ENCODE assay signal across 32 cellular contexts in the genomic region with DNA sequence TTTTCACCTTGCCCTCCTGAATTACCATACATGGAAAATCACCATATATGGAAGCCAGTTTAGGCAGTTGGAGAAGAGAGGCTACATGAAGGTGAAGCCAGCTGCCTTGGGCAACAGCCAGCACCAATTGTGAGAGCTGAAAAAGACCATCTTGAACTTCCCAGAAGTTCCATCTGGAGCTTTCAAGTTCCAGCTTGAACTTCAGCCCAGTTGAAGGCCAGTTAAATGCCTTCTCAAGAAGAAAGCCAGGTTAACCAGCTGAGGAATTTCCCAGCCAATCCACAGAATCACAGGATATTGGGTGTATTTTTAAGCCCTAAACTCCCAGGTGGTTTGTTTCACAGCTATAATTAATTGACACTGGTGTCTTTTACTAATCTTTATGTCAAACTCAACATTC.
"Had no signal": no experiment of that assay in that cellular context is flagged by ENCODE, and none has a peak within 500 bp of the region (broad histone marks: within the 10 kb centered on the region; RNA-seq: fewer than 3 reads in every experiment).

No MANE protein-coding gene starts in this region.

- H3K4me1 ChIP-seq: adrenal gland, gastroesophageal sphincter had no signal

- H3K27me3 ChIP-seq: adrenal gland, dorsolateral prefrontal cortex, gastroesophageal sphincter had no signal

- H3K9me3 Mint-ChIP-seq: activated CD4-positive, alpha-beta T cell treated with anti-CD3 and anti-CD28 coated beads, Interleukin-2, amount 10 ng/mL, durations not matched to agents 24 days and 14 days; brain; dendritic cell treated with granulocyte-macrophage colony-stimulating factor and Interleukin-4, amounts not matched to agents 40 ng/mL and 50 ng/mL, for 4 days; endodermal cell had no signal

- H3K27ac ChIP-seq: adrenal gland, coronary artery, dorsolateral prefrontal cortex, gastroesophageal sphincter had no signal

- H3K4me3 ChIP-seq: adrenal gland, coronary artery, dorsolateral prefrontal cortex, gastroesophageal sphincter had no signal

- DNase-seq: activated CD4-positive, alpha-beta memory T cell treated with anti-CD3 and anti-CD28 coated beads for 36 hours; activated CD4-positive, alpha-beta T cell treated with anti-CD3 and anti-CD28 coated beads for 36 hours; activated CD4-positive, alpha-beta T cell treated with anti-CD3 and anti-CD28 coated beads, Interleukin-2, amount 10 ng/mL, durations not matched to agents 24 days and 14 days; activated CD4-positive, CD25-positive, alpha-beta regulatory T cell; activated CD4-positive, CD25-positive, alpha-beta regulatory T cell treated with anti-CD3 and anti-CD28 coated beads, Interleukin-2, amount 50 U/mL, for 72 hours; activated CD8-positive, alpha-beta memory T cell treated with anti-CD3 and anti-CD28 coated beads, Interleukin-2, amount 10 ng/mL, durations not matched to agents 7 days and 5 days; activated CD8-positive, alpha-beta memory T cell treated with anti-CD3 and anti-CD28 coated beads, Interleukin-2, amount 50 U/mL, for 4 hours; activated CD8-positive, alpha-beta T cell treated with anti-CD3 and anti-CD28 coated beads, Interleukin-2, amount 10 ng/mL, durations not matched to agents 7 days and 5 days; activated effector memory CD4-positive, alpha-beta T cell treated with anti-CD3 and anti-CD28 coated beads, Interleukin-2, amount 50 U/mL, for 16 hours; activated naive CD4-positive, alpha-beta T cell treated with anti-CD3 and anti-CD28 coated beads for 36 hours; activated naive CD8-positive, alpha-beta T cell treated with anti-CD3 and anti-CD28 coated beads for 36 hours; activated naive CD8-positive, alpha-beta T cell treated with anti-CD3 and anti-CD28 coated beads, Interleukin-2, amount 50 U/mL, for 24 hours; activated T-cell treated with anti-CD3 and anti-CD28 coated beads, Interleukin-2, amount 50 U/mL, for 1 hour; activated T-cell treated with anti-CD3 and anti-CD28 coated beads, Interleukin-2, amount 50 U/mL, for 48 hours; adrenal gland; amygdala; aorta; dorsolateral prefrontal cortex; effector memory CD4-positive, alpha-beta T cell; endodermal cell; foreskin melanocyte; T-helper 2 cell had no signal

- H3K36me3 ChIP-seq: adrenal gland, gastroesophageal sphincter had no signal

- H3K36me3 Mint-ChIP-seq: activated CD4-positive, alpha-beta memory T cell treated with anti-CD3 and anti-CD28 coated beads for 36 hours; activated CD8-positive, alpha-beta memory T cell treated with anti-CD3 and anti-CD28 coated beads, Interleukin-2, amount 10 ng/mL, durations not matched to agents 7 days and 5 days; activated naive CD4-positive, alpha-beta T cell treated with anti-CD3 and anti-CD28 coated beads, Interleukin-2, amount 50 U/mL, for 24 hours; activated naive CD8-positive, alpha-beta T cell treated with anti-CD3 and anti-CD28 coated beads for 36 hours; brain had no signal

- H3K4me1 Mint-ChIP-seq: activated CD4-positive, alpha-beta T cell treated with anti-CD3 and anti-CD28 coated beads for 36 hours; activated CD4-positive, alpha-beta T cell treated with anti-CD3 and anti-CD28 coated beads, Interleukin-2, amount 10 ng/mL, durations not matched to agents 24 days and 14 days; activated CD8-positive, alpha-beta memory T cell treated with anti-CD3 and anti-CD28 coated beads, Interleukin-2, amount 10 ng/mL, durations not matched to agents 7 days and 5 days; activated naive CD4-positive, alpha-beta T cell treated with anti-CD3 and anti-CD28 coated beads, Interleukin-2, amount 50 U/mL, for 24 hours; activated naive CD8-positive, alpha-beta T cell treated with anti-CD3 and anti-CD28 coated beads for 36 hours; activated naive CD8-positive, alpha-beta T cell treated with anti-CD3 and anti-CD28 coated beads, Interleukin-2, amount 50 U/mL, for 24 hours; brain; central memory CD8-positive, alpha-beta T cell; endodermal cell had no signal

- H3K4me3 Mint-ChIP-seq: activated CD4-positive, alpha-beta memory T cell treated with anti-CD3 and anti-CD28 coated beads for 36 hours; activated CD4-positive, alpha-beta T cell treated with anti-CD3 and anti-CD28 coated beads for 36 hours; activated CD4-positive, alpha-beta T cell treated with anti-CD3 and anti-CD28 coated beads, Interleukin-2, amount 10 ng/mL, durations not matched to agents 24 days and 14 days; activated CD8-positive, alpha-beta memory T cell treated with anti-CD3 and anti-CD28 coated beads, Interleukin-2, amount 10 ng/mL, durations not matched to agents 7 days and 5 days; activated CD8-positive, alpha-beta T cell treated with anti-CD3 and anti-CD28 coated beads, Interleukin-2, amount 10 ng/mL, durations not matched to agents 7 days and 5 days; activated naive CD4-positive, alpha-beta T cell treated with anti-CD3 and anti-CD28 coated beads for 36 hours; activated naive CD4-positive, alpha-beta T cell treated with anti-CD3 and anti-CD28 coated beads, Interleukin-2, amount 50 U/mL, for 24 hours; activated naive CD8-positive, alpha-beta T cell treated with anti-CD3 and anti-CD28 coated beads for 36 hours; activated naive CD8-positive, alpha-beta T cell treated with anti-CD3 and anti-CD28 coated beads, Interleukin-2, amount 50 U/mL, for 24 hours; activated T-helper 1 cell treated with anti-CD3 and anti-CD28 coated beads, Interleukin-12 subunit alpha, Interleukin-12 subunit beta, Interleukin-2, Interleukin-4 antibody, amounts not matched to agents 30 ng/mL and 10 ng/mL and 1 ng/mL, durations not matched to agents 14 hours and 24 hours and 36 hours; brain; central memory CD8-positive, alpha-beta T cell; dendritic cell treated with granulocyte-macrophage colony-stimulating factor and Interleukin-4, amounts not matched to agents 40 ng/mL and 50 ng/mL, for 4 days; endodermal cell had no signal

- H3K9me3 ChIP-seq: adrenal gland, gastroesophageal sphincter had no signal

- H3K27me3 Mint-ChIP-seq: activated CD4-positive, alpha-beta memory T cell treated with anti-CD3 and anti-CD28 coated beads for 36 hours; activated CD4-positive, alpha-beta T cell treated with anti-CD3 and anti-CD28 coated beads for 36 hours; activated CD4-positive, alpha-beta T cell treated with anti-CD3 and anti-CD28 coated beads, Interleukin-2, amount 10 ng/mL, durations not matched to agents 24 days and 14 days; activated CD8-positive, alpha-beta memory T cell treated with anti-CD3 and anti-CD28 coated beads, Interleukin-2, amount 10 ng/mL, durations not matched to agents 7 days and 5 days; activated naive CD8-positive, alpha-beta T cell treated with anti-CD3 and anti-CD28 coated beads for 36 hours; activated naive CD8-positive, alpha-beta T cell treated with anti-CD3 and anti-CD28 coated beads, Interleukin-2, amount 50 U/mL, for 24 hours; central memory CD8-positive, alpha-beta T cell; dendritic cell treated with granulocyte-macrophage colony-stimulating factor and Interleukin-4, amounts not matched to agents 40 ng/mL and 50 ng/mL, for 4 days had no signal

- H3K27ac Mint-ChIP-seq: activated CD4-positive, alpha-beta memory T cell treated with anti-CD3 and anti-CD28 coated beads for 36 hours; activated CD4-positive, alpha-beta T cell treated with anti-CD3 and anti-CD28 coated beads for 36 hours; activated CD4-positive, alpha-beta T cell treated with anti-CD3 and anti-CD28 coated beads, Interleukin-2, amount 10 ng/mL, durations not matched to agents 24 days and 14 days; activated CD8-positive, alpha-beta memory T cell treated with anti-CD3 and anti-CD28 coated beads, Interleukin-2, amount 10 ng/mL, durations not matched to agents 7 days and 5 days; activated CD8-positive, alpha-beta T cell treated with anti-CD3 and anti-CD28 coated beads, Interleukin-2, amount 10 ng/mL, durations not matched to agents 7 days and 5 days; activated naive CD4-positive, alpha-beta T cell treated with anti-CD3 and anti-CD28 coated beads for 36 hours; activated naive CD4-positive, alpha-beta T cell treated with anti-CD3 and anti-CD28 coated beads, Interleukin-2, amount 50 U/mL, for 24 hours; activated naive CD8-positive, alpha-beta T cell treated with anti-CD3 and anti-CD28 coated beads for 36 hours; activated naive CD8-positive, alpha-beta T cell treated with anti-CD3 and anti-CD28 coated beads, Interleukin-2, amount 50 U/mL, for 24 hours; activated T-helper 1 cell treated with anti-CD3 and anti-CD28 coated beads, Interleukin-12 subunit alpha, Interleukin-12 subunit beta, Interleukin-2, Interleukin-4 antibody, amounts not matched to agents 30 ng/mL and 10 ng/mL and 1 ng/mL, durations not matched to agents 14 hours and 24 hours and 36 hours; activated T-helper 2 cell treated with anti-CD3 and anti-CD28 coated beads, Interferon-gamma antibody, Interleukin-2, Interleukin-4, amounts not matched to agents 10 μg/mL and 5 μg/mL and 100 μg/mL, durations not matched to agents 14 hours and 24 hours and 36 hours; brain; dendritic cell treated with granulocyte-macrophage colony-stimulating factor and Interleukin-4, amounts not matched to agents 40 ng/mL and 50 ng/mL, for 4 days; endodermal cell had no signal

- FAIRE-seq: bronchial epithelial cell had no signal

- ATAC-seq: activated CD4-positive, alpha-beta T cell treated with anti-CD3 and anti-CD28 coated beads for 36 hours; activated CD8-positive, alpha-beta memory T cell treated with anti-CD3 and anti-CD28 coated beads, Interleukin-2, amount 10 ng/mL, durations not matched to agents 7 days and 5 days; activated CD8-positive, alpha-beta T cell treated with anti-CD3 and anti-CD28 coated beads, Interleukin-2, amount 10 ng/mL, durations not matched to agents 7 days and 5 days; activated naive CD8-positive, alpha-beta T cell treated with anti-CD3 and anti-CD28 coated beads, Interleukin-2, amount 50 U/mL, for 24 hours; esophagus mucosa; gastroesophageal sphincter had no signal
